Comparison of ENCODE assay signal across 8 cellular contexts in the genomic region with DNA sequence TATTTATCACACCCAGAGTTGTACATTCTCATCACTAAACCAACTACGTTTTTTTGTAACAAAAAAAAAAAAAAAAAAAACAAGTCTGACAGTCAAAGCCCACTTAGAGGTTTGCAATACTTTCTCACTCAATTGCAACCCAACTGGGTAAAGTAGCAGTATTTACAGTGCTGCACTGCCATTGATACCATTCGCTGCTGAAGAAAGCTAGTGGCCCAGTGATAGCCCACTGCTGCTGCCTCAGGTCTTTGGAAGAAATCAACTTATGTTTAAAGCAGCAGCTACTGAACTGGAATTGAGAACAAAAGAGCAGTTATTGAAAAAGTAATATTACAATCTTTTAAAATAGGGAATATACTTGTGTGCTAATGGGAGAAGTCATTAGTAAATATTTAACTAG. TPM values are rescaled to one million over a fixed set of nuclear protein-coding genes. Genes with fewer than 3 reads are reported as not detected.
DNase-seq lines count a peak whose midpoint lies in the region; TF ChIP-seq lines count a peak whose summit lies in the region.

No MANE protein-coding gene starts in this region.

- H3K4me3 Mint-ChIP-seq in endodermal cell: peak overlapping the region; percentile 93
- H3K4me3 Mint-ChIP-seq in osteocyte (ENCODE audit: unreplicated experiment): peak overlapping the region; percentile 95

- H3K27me3 ChIP-seq in DOHH2 (ENCODE audit: control insufficient read depth, low read length): peaks cover 4% of the 10 kb centered on the region; the same call in 1 of the 2 replicates
- no peaks in the 10 kb centered on the region for H3K27me3 ChIP-seq in endodermal cell (ENCODE audit: control insufficient read depth, insufficient read depth, low read length, poor library complexity, severe bottlenecking)

- H3K9me2 ChIP-seq in DOHH2 (replicated peaks; ENCODE audit: control insufficient read depth, low read length) (no peaks in the 10 kb centered on the region), OCI-LY7 (ENCODE audit: insufficient read depth, low read length) (no peaks in the 10 kb centered on the region)

- H3K36me3 Mint-ChIP-seq in endodermal cell (ENCODE audit: low read depth): peaks cover 57% of the 10 kb centered on the region
- peaks cover 43% of the 10 kb centered on the region for H3K36me3 Mint-ChIP-seq in osteocyte (ENCODE audit: unreplicated experiment)

- peaks cover 50% of the 10 kb centered on the region for H4K20me1 ChIP-seq in DOHH2 (ENCODE audit: control insufficient read depth, insufficient read depth, low read depth, low read length)
- H4K20me1 ChIP-seq in OCI-LY7 (ENCODE audit: insufficient read depth, low read length): peaks cover 60% of the 10 kb centered on the region

- H3K4me3 ChIP-seq in DOHH2 (ENCODE audit: low read length): peak overlapping the region; percentile 99
- peak overlapping the region; percentile 84 for H3K4me3 ChIP-seq in OCI-LY7 (ENCODE audit: low read depth, low read length, poor library complexity, severe bottlenecking)
- peak overlapping the region; percentile 98 for H3K4me3 ChIP-seq in endodermal cell (ENCODE audit: low read length)

- H3K4me1 Mint-ChIP-seq in endodermal cell (peaks cover 35% of the 10 kb centered on the region), osteocyte (ENCODE audit: unreplicated experiment) (peaks cover 52% of the 10 kb centered on the region)

- H3K36me3 ChIP-seq in DOHH2 (ENCODE audit: control insufficient read depth, low read length) (peaks cover 74% of the 10 kb centered on the region), OCI-LY7 (ENCODE audit: insufficient read depth, low read length) (peaks cover 73% of the 10 kb centered on the region), endodermal cell (ENCODE audit: control insufficient read depth, insufficient read depth, low read length) (peaks cover 59% of the 10 kb centered on the region)

- H3K27ac Mint-ChIP-seq in endodermal cell (peak overlapping the region; percentile 77), osteocyte (ENCODE audit: unreplicated experiment) (peak overlapping the region; percentile 95)

- BruUV-seq in OCI-LY7 (replicated peaks; lab: Mats Ljungman, UMichigan): TSS peak; percentile 40

- POLR2A ChIA-PET in OCI-LY7 (lab: Charles Lee): interaction anchor here (0.5 to 6.2 kb wide), 23 partner anchors 10 to 181 kb away, joined by 3 to 83 read pairs (median 5); a partner anchor contains a TSS

- H3K9me3 ChIP-seq in DOHH2 (ENCODE audit: control insufficient read depth, insufficient read depth, low read length) (no peaks in the 10 kb centered on the region), OCI-LY7 (ENCODE audit: low read length) (no peaks in the 10 kb centered on the region), endodermal cell (ENCODE audit: control insufficient read depth, low read length) (no peaks in the 10 kb centered on the region)

- TF ChIP-seq CTCF in DOHH2 (IDR thresholded peaks at IDR 0.05; ENCODE audit: low read depth, low read length, poor library complexity, severe bottlenecking) (no peak), OCI-LY7 (conservative IDR thresholded peaks at IDR 0.05; ENCODE audit: low read length) (no peak), endodermal cell (conservative IDR thresholded peaks at IDR 0.05) (no peak), osteocyte (IDR thresholded peaks at IDR 0.05) (no peak)

- H3K4me2 ChIP-seq in DOHH2 (ENCODE audit: low read length): peak overlapping the region; percentile 80
- peak overlapping the region; percentile 84 for H3K4me2 ChIP-seq in OCI-LY7 (ENCODE audit: low read length)

- peaks cover 60% of the 10 kb centered on the region for H3F3A ChIP-seq in DOHH2 (ENCODE audit: control insufficient read depth, insufficient read depth)

- H3K4me1 ChIP-seq in DOHH2 (ENCODE audit: control insufficient read depth, low read length) (peaks cover 47% of the 10 kb centered on the region), OCI-LY7 (ENCODE audit: insufficient read depth, low read length, poor library complexity, severe bottlenecking) (peaks cover 58% of the 10 kb centered on the region), endodermal cell (ENCODE audit: control insufficient read depth, insufficient read depth, low read length) (peaks cover 2% of the 10 kb centered on the region)

- H2AFZ ChIP-seq in OCI-LY7 (ENCODE audit: low read length): no peak overlapping the region

- H3K79me2 ChIP-seq in DOHH2 (ENCODE audit: control insufficient read depth, low read length) (peaks cover 91% of the 10 kb centered on the region), OCI-LY7 (ENCODE audit: insufficient read depth, low read depth, low read length) (peaks cover 95% of the 10 kb centered on the region)

- H3K27me3 Mint-ChIP-seq in endodermal cell (ENCODE audit: insufficient read depth): no peaks in the 10 kb centered on the region
- H3K27me3 Mint-ChIP-seq in osteocyte (ENCODE audit: unreplicated experiment): no peaks in the 10 kb centered on the region

- H3K9me3 Mint-ChIP-seq in endodermal cell (no peaks in the 10 kb centered on the region), osteocyte (ENCODE audit: unreplicated experiment) (no peaks in the 10 kb centered on the region)

- intact Hi-C loops in OCI-LY7 (cut with micrococcal nuclease; ENCODE audit: unreplicated experiment): loop anchor here (1.0 to 2.0 kb wide), 3 partner anchors 79 to 209 kb away; a partner anchor contains a TSS

- WGBS in endodermal cell (ENCODE audit: insufficient coverage in 1 of 2, insufficient read length in 1 of 2), 2 experiments: 7 to 10% methylated on average over 2 of the region's 2 CpGs

- CTCF ChIA-PET in OCI-LY7 (lab: Charles Lee; ENCODE audit: unreplicated experiment): interaction anchor here (1.0 to 2.1 kb wide), 3 partner anchors 26 to 181 kb away, joined by 3 to 8 read pairs (median 3); a partner anchor contains a TSS

- no peak for DNase-seq in OCI-LY7 (ENCODE audit: low spot score)
- DNase-seq in endodermal cell: no peak
- DNase-seq in osteocyte (ENCODE audit: extremely low spot score, unreplicated experiment): no peak
- no peak for DNase-seq in NCI-H2081 (lab: John Stamatoyannopoulos, UW)
- no peak for DNase-seq in GM19240 (ENCODE audit: insufficient read length, low spot score)
- no peak for DNase-seq in stimulated activated CD4-positive, alpha-beta T cell treated with anti-CD3 and anti-CD28 coated beads, Interleukin-2, amount 100 ng/mL, for 24 hours
- DNase-seq in NCI-H526 treated with DMSO at 0.1 percent for 48 hours (lab: John Stamatoyannopoulos, UW): no peak

- H3K27ac ChIP-seq in DOHH2 (ENCODE audit: low read depth, low read length) (peak overlapping the region; percentile 85), OCI-LY7 (ENCODE audit: low read depth, low read length, poor library complexity, severe bottlenecking) (no peak overlapping the region), endodermal cell (ENCODE audit: low read depth, low read length) (no peak overlapping the region)

- peak overlapping the region; percentile 97 for H3K9ac ChIP-seq in endodermal cell (ENCODE audit: extremely low read depth, low read length, poor library complexity, severe bottlenecking)

RNA-seq across cellular contexts. Expression of a gene that starts 2.7 kb away (rescaled TPM):
- 426 and 592 TPM in 2 replicates for total RNA-seq in OCI-LY7 (2014; rRNA removed; shearing (Covaris generic))
- 610 and 650 TPM in 2 replicates for total RNA-seq in OCI-LY7 (2022)
- 100 to 1,000 TPM; 517 to 556 TPM for total RNA-seq in endodermal cell
- 401 TPM for polyA plus RNA-seq in endodermal cell (2013, experiment 1 of 2)
- polyA plus RNA-seq in endodermal cell (2013, experiment 2 of 2): 378 TPM
- 292 and 299 TPM in 2 replicates for total RNA-seq in osteocyte

RNA-seq across cellular contexts. Expression of a gene that starts 26.2 kb away (rescaled TPM):
- 12.7 and 12.9 TPM in 2 replicates for total RNA-seq in OCI-LY7 (2014; rRNA removed; shearing (Covaris generic))
- total RNA-seq in OCI-LY7 (2022) (26.3 and 28.3 TPM in 2 replicates), endodermal cell (10 to 100 TPM; 19.5 to 23.4 TPM), osteocyte (27.4 and 27.6 TPM in 2 replicates)
- polyA plus RNA-seq in endodermal cell (2013, experiment 1 of 2): 27.2 TPM
- 25.9 TPM for polyA plus RNA-seq in endodermal cell (2013, experiment 2 of 2)
